Comparison of ENCODE assay signal across 21 cellular contexts in genomic region chr7:17485905-17486304, GRCh38.
A peak's percentile ranks its signal among the peaks of the same experiment; 100 is the strongest.
DNase-seq lines count a peak whose midpoint lies in the region; ATAC-seq, FAIRE-seq and TF ChIP-seq lines count a peak whose summit lies in the region.
"Had no signal": no experiment of that assay in that cellular context is flagged by ENCODE, and none has a peak within 500 bp of the region (broad histone marks: within the 10 kb centered on the region; RNA-seq: fewer than 3 reads in every experiment).

No MANE protein-coding gene starts in this region.

- H3K27me3 ChIP-seq in HepG2 (ENCODE audit: control insufficient read depth in 1 of 2, insufficient read depth in 2 of 2, low read length in 2 of 2) (no peaks in the 10 kb centered on the region), right lobe of liver (no peaks in the 10 kb centered on the region), endothelial cell of umbilical vein (ENCODE audit: control insufficient read depth in 2 of 2, insufficient read depth in 2 of 2, low read length in 2 of 2) (no peaks in the 10 kb centered on the region)

- TF ChIP-seq EP300 in HepG2 (IDR thresholded peaks at IDR 0.05; ENCODE audit: low read depth in 2 of 2, low read length in 2 of 2) = no peak
- TF ChIP-seq EP300 in HepG2 (CRISPR knock-in tag; IDR thresholded peaks at IDR 0.05; ENCODE audit: borderline replicate concordance) = no peak

- H3K9me3 ChIP-seq in HepG2 (ENCODE audit: low read length) (no peaks in the 10 kb centered on the region), right lobe of liver (no peaks in the 10 kb centered on the region), endothelial cell of umbilical vein (replicated peaks; ENCODE audit: control insufficient read depth, insufficient read depth, low read length) (no peaks in the 10 kb centered on the region)
- H3K9me3 ChIP-seq: Caco-2, HAP-1 had no signal

- no peak overlapping the region for H3K27ac ChIP-seq in HepG2 (ENCODE audit: extremely low read length, insufficient read depth, low read length)
- peak overlapping the region in 1 of 3 donors; percentile 98 for H3K27ac ChIP-seq in right lobe of liver
- no peak overlapping the region for H3K27ac ChIP-seq in endothelial cell of umbilical vein (ENCODE audit: insufficient read depth, low read depth, low read length)
- H3K27ac ChIP-seq: 22Rv1 had no signal

- ATAC-seq in HepG2 (no peak), right lobe of liver (no peak), HG03039 (IDR thresholded peaks at IDR 0.05; ENCODE audit: unreplicated experiment) (no peak), GM21423 (IDR thresholded peaks at IDR 0.05; ENCODE audit: unreplicated experiment) (no peak)
- ATAC-seq: CD8-positive, alpha-beta T cell had no signal

- H3K4me2 ChIP-seq in HepG2 (ENCODE audit: low read depth, low read length) (no peak overlapping the region), endothelial cell of umbilical vein (ENCODE audit: insufficient read depth, low read length) (no peak overlapping the region)

- CTCF ChIA-PET in HepG2 (lab: Yijun Ruan, JAX; ENCODE audit: low intra/inter-chr PET ratio, low total read pairs) = no interaction called here
- CTCF ChIA-PET in endothelial cell of umbilical vein (lab: Charles Lee) = no interaction called here

- intact Hi-C loops in HepG2 (cut with micrococcal nuclease; ENCODE audit: unreplicated experiment) (loop anchor here (2.0 kb wide), 1 partner anchor 21 kb away; no protein-coding TSS in a partner anchor), right lobe of liver (cut with DNase I) (no loop called here), endothelial cell of umbilical vein (cut with micrococcal nuclease) (no loop called here)

- dilution Hi-C loops in endothelial cell of umbilical vein (cut with MboI; ENCODE audit: extremely low pct_ligation_motif_present, low sequenced_read_pairs) = no loop called here

- no peaks in the 10 kb centered on the region for H4K20me1 ChIP-seq in HepG2 (ENCODE audit: insufficient read depth, low read length)
- H4K20me1 ChIP-seq in endothelial cell of umbilical vein (replicated peaks; ENCODE audit: control insufficient read depth, extremely low read depth, insufficient read depth, low read length) = no peaks in the 10 kb centered on the region

- no peak for TF ChIP-seq CTCF in HepG2 (CRISPR knock-in tag; IDR thresholded peaks at IDR 0.05)
- TF ChIP-seq CTCF in right lobe of liver (IDR thresholded peaks at IDR 0.05) = no peak
- TF ChIP-seq CTCF in endothelial cell of umbilical vein (IDR thresholded peaks at IDR 0.05; ENCODE audit: extremely low read depth in 1 of 2, insufficient read depth in 1 of 2, low read depth in 1 of 2, low read length in 2 of 2) = no peak
- TF ChIP-seq CTCF in D721Med (IDR thresholded peaks at IDR 0.05; ENCODE audit: insufficient read depth, missing control alignments) = no peak

- DNase-seq in HepG2 (ENCODE audit: low spot score) = no peak
- DNase-seq in right lobe of liver = no peak
- peak; percentile 24 for DNase-seq in LHCN-M2 (ENCODE audit: low read depth)
- no peak for DNase-seq in endothelial cell of umbilical vein (ENCODE audit: low read depth, low spot score)
- DNase-seq in iris pigment epithelial cell (ENCODE audit: low read depth) = peak; percentile 11
- DNase-seq in D721Med (ENCODE audit: insufficient read length, low spot score) = no peak
- DNase-seq: ACHN; C1 segment of cervical spinal cord; Caco-2; CD8-positive, alpha-beta T cell; DMS 273 treated with DMSO at 0.1 percent for 48 hours; DMS79; GOT3; HFFc6 had no signal

- peaks cover 26% of the 10 kb centered on the region for H3K4me1 ChIP-seq in HepG2 (ENCODE audit: insufficient read depth, low read length)
- peaks cover 0 to 28% (median 10%) of the 10 kb centered on the region in 4 donors for H3K4me1 ChIP-seq in right lobe of liver
- H3K4me1 ChIP-seq in endothelial cell of umbilical vein (ENCODE audit: control insufficient read depth, extremely low read depth, insufficient read depth, low read length) = no peaks in the 10 kb centered on the region
- H3K4me1 ChIP-seq: Caco-2, HAP-1 had no signal

- TF ChIP-seq RAD21 in HepG2 (CRISPR knock-in tag; IDR thresholded peaks at IDR 0.05) = no peak

- H3K9ac ChIP-seq in HepG2 (ENCODE audit: insufficient read depth, low read depth, low read length) (no peak overlapping the region), endothelial cell of umbilical vein (replicated peaks; ENCODE audit: extremely low read depth, insufficient read depth, low read length) (no peak overlapping the region)

- H3K79me2 ChIP-seq in HepG2 (ENCODE audit: insufficient read depth, low read length) (no peaks in the 10 kb centered on the region), endothelial cell of umbilical vein (ENCODE audit: control insufficient read depth, insufficient read depth, low read length) (no peaks in the 10 kb centered on the region)

- in situ Hi-C loops in HepG2 (cut with HindIII; ENCODE audit: extremely low pct_ligation_motif_present, low pct_unique_long_range_greater_than_20kb) = no loop called here

- H3K36me3 ChIP-seq in HepG2 (replicated peaks in 1 of 2; ENCODE audit: control insufficient read depth in 1 of 2, insufficient read depth in 2 of 2, low read length in 2 of 2) = no peaks in the 10 kb centered on the region
- no peaks in the 10 kb centered on the region for H3K36me3 ChIP-seq in right lobe of liver
- H3K36me3 ChIP-seq in endothelial cell of umbilical vein (ENCODE audit: control insufficient read depth in 2 of 2, extremely low read depth in 1 of 2, insufficient read depth in 2 of 2, low read length in 2 of 2) = no peaks in the 10 kb centered on the region
- H3K36me3 ChIP-seq: HAP-1 had no signal

- BruUV-seq in HepG2 (replicated peaks; lab: Mats Ljungman, UMichigan) (no TSS peak), endothelial cell of umbilical vein (replicated peaks; lab: Mats Ljungman, UMichigan) (no TSS peak)

- no peak for TF ChIP-seq POLR2A in HepG2 (IDR thresholded peaks at IDR 0.05; ENCODE audit: insufficient read depth in 1 of 2, low read depth in 2 of 2, low read length in 2 of 2)
- no peak for TF ChIP-seq POLR2A in right lobe of liver (IDR thresholded peaks at IDR 0.05)
- no peak for TF ChIP-seq POLR2A in endothelial cell of umbilical vein (IDR thresholded peaks at IDR 0.05; ENCODE audit: low read depth, low read length)

- FAIRE-seq in HepG2 (lab: Jason Lieb, UNC) (no peak), endothelial cell of umbilical vein (lab: Jason Lieb, UNC) (no peak), D721Med (lab: Jason Lieb, UNC) (no peak)
- FAIRE-seq: A204.1, G401.6, H54 had no signal

- 79% methylated on average over 1 of the region's 1 CpG for WGBS in HepG2 (ENCODE audit: low lambda C conversion rate)
- WGBS in right lobe of liver (ENCODE audit: insufficient coverage, low coverage, low lambda C conversion rate, missing lambda C conversion rate) = 88% methylated on average over 1 of the region's 1 CpG

- H2AFZ ChIP-seq in HepG2 (ENCODE audit: low read length) = no peak overlapping the region
- no peak overlapping the region for H2AFZ ChIP-seq in endothelial cell of umbilical vein (ENCODE audit: low read depth, low read length)

- POLR2A ChIA-PET in HepG2 (lab: Yijun Ruan, JAX) = no interaction called here
- POLR2A ChIA-PET in endothelial cell of umbilical vein (lab: Charles Lee) = no interaction called here

- H3K9me1 ChIP-seq in endothelial cell of umbilical vein (replicated peaks; ENCODE audit: control insufficient read depth, extremely low read depth, insufficient read depth, low read length) = no peaks in the 10 kb centered on the region

- no peak overlapping the region for H3K4me3 ChIP-seq in HepG2 (replicated peaks in 1 of 3; ENCODE audit: insufficient read depth in 1 of 3, low read depth in 2 of 3, low read length in 3 of 3)
- H3K4me3 ChIP-seq in right lobe of liver = no peak overlapping the region
- H3K4me3 ChIP-seq in endothelial cell of umbilical vein (replicated peaks in 1 of 3; ENCODE audit: insufficient read depth in 1 of 3, low read depth in 1 of 3, low read length in 3 of 3) = no peak overlapping the region
- H3K4me3 ChIP-seq: HAP-1 had no signal

TF ChIP-seq in HepG2, 621 proteins besides CTCF, POLR2A, EP300 and RAD21:
- no peak for TF ChIP-seq ZNF264 (CRISPR knock-in tag; IDR thresholded peaks at IDR 0.05)
- TF ChIP-seq MAFF (IDR thresholded peaks at IDR 0.05; ENCODE audit: low read depth, low read length) = peak; percentile 80
- peak; percentile 86 for TF ChIP-seq MAFK (conservative IDR thresholded peaks at IDR 0.05 in 1 of 2, IDR thresholded peaks at IDR 0.05 in 1 of 2; ENCODE audit: low read length in 2 of 2)
- no peak for TF ChIP-seq ZNF567 (CRISPR knock-in tag; IDR thresholded peaks at IDR 0.05; ENCODE audit: borderline replicate concordance)
- no peak for TF ChIP-seq PBX2 (CRISPR knock-in tag; IDR thresholded peaks at IDR 0.05)
- no peak for TF ChIP-seq PAF1 (CRISPR knock-in tag; IDR thresholded peaks at IDR 0.05)

TF ChIP-seq in endothelial cell of umbilical vein, 7 proteins besides CTCF, POLR2A, EP300 and RAD21:
- TF ChIP-seq MAX (IDR thresholded peaks at IDR 0.05; ENCODE audit: insufficient read depth, insufficient read length) (no peak), FOS (IDR thresholded peaks at IDR 0.05; ENCODE audit: borderline replicate concordance, insufficient read depth, low read length) (peak; percentile 22)

Comparison
In these comparisons a context has a peak if more than half of its experiments do, and no peak if none do; other contexts are left out.
1. DNase-seq: peak in LHCN-M2 (single experiment) and iris pigment epithelial cell (single experiment); none in HepG2 (single experiment), right lobe of liver (0 of 3), endothelial cell of umbilical vein (single experiment) and D721Med (single experiment).